In the genomic region with DNA sequence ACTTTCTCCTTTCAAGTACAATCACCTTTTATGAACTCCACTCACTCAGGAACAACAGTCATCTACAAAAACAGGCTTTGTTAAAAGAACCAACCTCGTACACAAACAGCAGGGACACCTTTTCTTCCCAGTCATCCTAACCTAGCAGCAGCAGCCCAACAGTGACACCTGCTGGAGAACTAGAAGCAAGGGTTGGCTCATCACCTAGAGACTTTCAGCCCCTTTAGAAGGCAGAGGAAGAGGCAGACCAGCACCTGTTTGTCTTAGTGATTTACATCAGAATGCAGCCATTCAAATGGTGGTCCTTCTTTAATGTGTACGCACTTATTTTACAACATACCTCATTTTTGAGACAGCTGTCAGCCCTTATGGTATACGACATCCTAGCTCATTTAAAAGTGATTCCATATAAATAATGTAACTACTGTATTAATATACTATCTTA, we compare ENCODE assay signal across 1 cellular context.
TF ChIP-seq lines count a peak whose summit lies in the region.

No MANE protein-coding gene starts in this region.

TF ChIP-seq in HCT116, 20 proteins besides CTCF, POLR2A, EP300 and RAD21 (continued from another document):
- no peak for TF ChIP-seq SIN3A (IDR thresholded peaks at IDR 0.05; ENCODE audit: low read depth)
